Comparison of ENCODE assay signal across 24 cellular contexts in the genomic region with DNA sequence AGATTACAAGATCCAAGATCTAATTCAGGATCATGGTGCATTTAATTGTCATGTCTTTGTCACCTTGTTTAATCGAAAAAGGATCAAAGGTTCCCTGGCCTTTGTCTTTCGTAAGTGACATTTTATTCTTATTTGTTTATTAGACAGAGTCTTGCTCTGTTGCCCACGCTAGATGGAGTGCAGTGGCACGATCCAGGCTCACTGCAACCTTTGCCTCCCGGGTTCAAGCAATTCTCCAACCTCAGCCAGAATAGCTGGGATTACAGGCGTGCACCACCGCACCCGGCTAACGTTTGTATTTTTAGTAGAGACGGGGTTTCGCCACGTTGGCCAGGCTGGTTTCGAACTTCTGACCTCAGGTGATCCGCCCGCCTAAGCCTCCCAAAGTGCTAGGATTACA. TPM values are rescaled to one million over a fixed set of nuclear protein-coding genes. Genes with fewer than 3 reads are reported as not detected.
A peak's percentile ranks its signal among the peaks of the same experiment; 100 is the strongest.
DNase-seq lines count a peak whose midpoint lies in the region; ATAC-seq and TF ChIP-seq lines count a peak whose summit lies in the region.
"Had no signal": no experiment of that assay in that cellular context is flagged by ENCODE, and none has a peak within 500 bp of the region (broad histone marks: within the 10 kb centered on the region; RNA-seq: fewer than 3 reads in every experiment).

No MANE protein-coding gene starts in this region.

- H3K4me1 ChIP-seq in right lobe of liver (peaks cover 0 to 60% (median 23%) of the 10 kb centered on the region in 4 donors), psoas muscle (peaks cover 64% of the 10 kb centered on the region), OCI-LY7 (ENCODE audit: insufficient read depth, low read length, poor library complexity, severe bottlenecking) (peaks cover 36% of the 10 kb centered on the region)

- WGBS in right lobe of liver (ENCODE audit: insufficient coverage, low coverage, low lambda C conversion rate, missing lambda C conversion rate) = 37% methylated on average over 13 of the region's 15 CpGs
- 36 to 50% (median 38%) methylated on average over 15 of the region's 15 CpGs for WGBS in psoas muscle, 3 donors

- POLR2A ChIA-PET in OCI-LY7 (lab: Charles Lee) = no interaction called here

- peaks cover 17% of the 10 kb centered on the region for H4K20me1 ChIP-seq in OCI-LY7 (ENCODE audit: insufficient read depth, low read length)

- DNase-seq in CD14-positive monocyte (ENCODE audit: low spot score) = no peak
- no peak for DNase-seq in SK-N-MC (ENCODE audit: low read depth, low spot score)
- DNase-seq in right lobe of liver = peak in 2 of 3 donors; percentile 77 to 79
- DNase-seq in psoas muscle = no peak
- DNase-seq in OCI-LY7 (ENCODE audit: low spot score) = no peak
- no peak for DNase-seq in activated naive CD4-positive, alpha-beta T cell treated with Interleukin-2 at 50 U/mL for 16 hours
- DNase-seq: activated CD4-positive, alpha-beta T cell treated with anti-CD3 and anti-CD28 coated beads, Interleukin-2, amount 10 ng/mL, durations not matched to agents 24 days and 14 days; activated CD8-positive, alpha-beta memory T cell treated with anti-CD3 and anti-CD28 coated beads for 24 hours; activated effector memory CD4-positive, alpha-beta T cell treated with Interleukin-2 at 50 U/mL for 16 hours; activated naive CD8-positive, alpha-beta T cell treated with anti-CD3 and anti-CD28 coated beads, Interleukin-2, amount 10 ng/mL, durations not matched to agents 7 days and 5 days; activated T-cell treated with anti-CD3 and anti-CD28 coated beads for 4 hours; aorta; Caco-2; DMS79; effector CD4-positive, alpha-beta T cell; NCI-H1436 treated with DMSO at 0.1 percent for 48 hours; NCI-H774; stimulated activated CD4-positive, alpha-beta T cell treated with anti-CD3 and anti-CD28 coated beads, Interleukin-15, amount 100 ng/mL, for 24 hours; stimulated activated CD4-positive, alpha-beta T cell treated with anti-CD3 and anti-CD28 coated beads, Interleukin-4, amount 100 ng/mL, for 4 hours; SW 1271; WERI-Rb-1 had no signal

- TF ChIP-seq CTCF in CD14-positive monocyte (IDR thresholded peaks at IDR 0.05) (no peak), right lobe of liver (IDR thresholded peaks at IDR 0.05) (no peak), psoas muscle (IDR thresholded peaks at IDR 0.05) (no peak), OCI-LY7 (conservative IDR thresholded peaks at IDR 0.05; ENCODE audit: low read length) (no peak)

- H3K9me2 ChIP-seq in OCI-LY7 (ENCODE audit: insufficient read depth, low read length) = no peaks in the 10 kb centered on the region

- peak overlapping the region; percentile 76 to 96 (median 92) for H3K27ac Mint-ChIP-seq in CD14-positive monocyte
- H3K27ac Mint-ChIP-seq: activated CD4-positive, alpha-beta T cell treated with anti-CD3 and anti-CD28 coated beads, Interleukin-2, amount 10 ng/mL, durations not matched to agents 24 days and 14 days had no signal

- intact Hi-C loops in CD14-positive monocyte (cut with micrococcal nuclease) = loop anchor here in 1 of 2 donors (2.0 kb wide), 1 partner anchor 24 kb away; no protein-coding TSS in a partner anchor
- intact Hi-C loops in right lobe of liver (cut with DNase I) = no loop called here
- intact Hi-C loops in psoas muscle (cut with DNase I) = loop anchor here in 1 of 2 donors (5.0 kb wide), 1 partner anchor 33 kb away; no protein-coding TSS in a partner anchor
- intact Hi-C loops in OCI-LY7 (cut with micrococcal nuclease; ENCODE audit: unreplicated experiment) = no loop called here

- H3K36me3 ChIP-seq in SK-N-MC (ENCODE audit: insufficient read depth, low read length) (peaks cover 8% of the 10 kb centered on the region), right lobe of liver (peaks cover 0 to 7% (median 3%) of the 10 kb centered on the region in 4 donors), psoas muscle (ENCODE audit: insufficient read depth in 1 of 2, low read depth in 1 of 2) (peaks cover 0 to 7% of the 10 kb centered on the region in 2 donors), OCI-LY7 (ENCODE audit: insufficient read depth, low read length) (peaks cover 9% of the 10 kb centered on the region)

- CTCF ChIA-PET in OCI-LY7 (lab: Charles Lee; ENCODE audit: unreplicated experiment) = no interaction called here

- no peak for TF ChIP-seq POLR2A in right lobe of liver (IDR thresholded peaks at IDR 0.05)

- H3K9ac ChIP-seq in SK-N-MC (ENCODE audit: insufficient read length) = no peak overlapping the region

- peaks cover 77% of the 10 kb centered on the region for H3K4me1 Mint-ChIP-seq in CD14-positive monocyte

- H3K27me3 Mint-ChIP-seq in CD14-positive monocyte (ENCODE audit: low read depth in 3 of 3) = peaks cover 0 to 4% (median 1%) of the 10 kb centered on the region in 3 donors
- H3K27me3 Mint-ChIP-seq: activated CD4-positive, alpha-beta T cell treated with anti-CD3 and anti-CD28 coated beads, Interleukin-2, amount 10 ng/mL, durations not matched to agents 24 days and 14 days; activated naive CD8-positive, alpha-beta T cell treated with anti-CD3 and anti-CD28 coated beads, Interleukin-2, amount 10 ng/mL, durations not matched to agents 7 days and 5 days; B cell had no signal

- BruUV-seq in OCI-LY7 (replicated peaks; lab: Mats Ljungman, UMichigan) = no TSS peak

- ATAC-seq in right lobe of liver = peak in 2 of 4 donors; percentile 46 to 60
- ATAC-seq in psoas muscle = no peak
- no peak for ATAC-seq in HG02623 (IDR thresholded peaks at IDR 0.05; ENCODE audit: unreplicated experiment)

- peaks cover 12 to 19% of the 10 kb centered on the region in 2 donors for H3K36me3 Mint-ChIP-seq in CD14-positive monocyte

- peaks cover 84% of the 10 kb centered on the region for H3K79me2 ChIP-seq in OCI-LY7 (ENCODE audit: insufficient read depth, low read depth, low read length)

- H2AFZ ChIP-seq in OCI-LY7 (ENCODE audit: low read length) = no peak overlapping the region

- no peaks in the 10 kb centered on the region for H3K9me3 Mint-ChIP-seq in CD14-positive monocyte
- H3K9me3 Mint-ChIP-seq: activated CD4-positive, alpha-beta T cell treated with anti-CD3 and anti-CD28 coated beads, Interleukin-2, amount 10 ng/mL, durations not matched to agents 24 days and 14 days; activated naive CD8-positive, alpha-beta T cell treated with anti-CD3 and anti-CD28 coated beads, Interleukin-2, amount 10 ng/mL, durations not matched to agents 7 days and 5 days had no signal

- H3K4me3 Mint-ChIP-seq in CD14-positive monocyte = peak overlapping the region in 1 of 2 donors; percentile 87
- H3K4me3 Mint-ChIP-seq: activated CD4-positive, alpha-beta T cell treated with anti-CD3 and anti-CD28 coated beads, Interleukin-2, amount 10 ng/mL, durations not matched to agents 24 days and 14 days; activated naive CD8-positive, alpha-beta T cell treated with anti-CD3 and anti-CD28 coated beads, Interleukin-2, amount 10 ng/mL, durations not matched to agents 7 days and 5 days; B cell had no signal

- no peak overlapping the region for H3K4me3 ChIP-seq in SK-N-MC
- no peak overlapping the region for H3K4me3 ChIP-seq in right lobe of liver
- no peak overlapping the region for H3K4me3 ChIP-seq in psoas muscle
- H3K4me3 ChIP-seq in OCI-LY7 (ENCODE audit: low read depth, low read length, poor library complexity, severe bottlenecking) = no peak overlapping the region

- H3K27me3 ChIP-seq in right lobe of liver (no peaks in the 10 kb centered on the region), psoas muscle (ENCODE audit: insufficient read depth in 3 of 3, low read length in 2 of 3) (no peaks in the 10 kb centered on the region)

- H3K4me2 ChIP-seq in OCI-LY7 (ENCODE audit: low read length) = no peak overlapping the region

- H3K27ac ChIP-seq in SK-N-MC = 0 out of 2 replicates have a peak overlapping the region, but pooled peaks have one; percentile 35
- H3K27ac ChIP-seq in right lobe of liver = peak overlapping the region in 2 of 3 donors; percentile 34 to 66
- peak overlapping the region; percentile 39 for H3K27ac ChIP-seq in psoas muscle
- no peak overlapping the region for H3K27ac ChIP-seq in OCI-LY7 (ENCODE audit: low read depth, low read length, poor library complexity, severe bottlenecking)
- H3K27ac ChIP-seq: epithelial cell of prostate, WERI-Rb-1 had no signal

- H3K9me3 ChIP-seq in SK-N-MC (ENCODE audit: low read depth, low read length) = no peaks in the 10 kb centered on the region
- no peaks in the 10 kb centered on the region for H3K9me3 ChIP-seq in right lobe of liver
- H3K9me3 ChIP-seq in psoas muscle = no peaks in the 10 kb centered on the region
- no peaks in the 10 kb centered on the region for H3K9me3 ChIP-seq in OCI-LY7 (ENCODE audit: low read length)
- H3K9me3 ChIP-seq: Caco-2 had no signal

RNA-seq across cellular contexts. Expression of gene CREBBP, which starts 25.4 kb away (rescaled TPM):
- polyA plus RNA-seq in CD14-positive monocyte = 1 to 10 TPM; 2.1 to 6.2 TPM
- total RNA-seq in right lobe of liver = 10 to 100 TPM; 18.1 to 39.8 (median 29.2) TPM
- total RNA-seq in psoas muscle = 10 to 100 TPM; 44.1 to 54.9 (median 50.8) TPM
- 10 to 100 TPM in 2 of 3 donors, 1 to 10 TPM in 1; 7.1 to 31.0 (median 10.1) TPM for polyA plus RNA-seq in psoas muscle
- total RNA-seq in OCI-LY7 (2014; rRNA removed; shearing (Covaris generic)) = 33.0 and 36.0 TPM in 2 replicates
- 72.3 and 75.8 TPM in 2 replicates for total RNA-seq in OCI-LY7 (2022)

Comparison
In these comparisons a context has a peak if more than half of its experiments do, and no peak if none do; other contexts are left out.
1. DNase-seq: peak in right lobe of liver (2 of 3); none in CD14-positive monocyte (single experiment), SK-N-MC (single experiment), psoas muscle (0 of 2), OCI-LY7 (single experiment) and activated naive CD4-positive, alpha-beta T cell treated with Interleukin-2 at 50 U/mL for 16 hours (single experiment).